Comparison of ENCODE assay signal across 1 cellular context in the genomic region with DNA sequence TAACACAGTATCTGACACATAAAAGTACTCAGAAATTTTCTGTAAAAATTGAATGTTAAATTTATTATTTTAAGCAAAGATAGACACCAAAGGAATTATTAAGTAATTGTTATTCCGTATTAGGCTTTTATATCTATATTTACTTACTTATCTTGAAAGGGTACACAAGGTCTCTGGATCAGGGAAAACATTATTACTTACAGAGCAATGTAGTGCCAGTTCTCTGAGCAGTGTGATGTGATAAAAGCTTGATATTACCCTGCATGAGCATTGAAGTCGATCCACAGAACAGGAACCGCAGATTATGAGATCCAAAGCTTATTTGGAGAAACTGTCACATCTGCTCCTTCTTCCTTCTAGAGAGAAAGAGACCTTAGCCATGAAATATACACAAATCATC.
TF ChIP-seq lines count a peak whose summit lies in the region.

No MANE protein-coding gene starts in this region.

TF ChIP-seq in K562, 482 proteins besides CTCF, POLR2A, EP300 and RAD21 (continued from another document):
- TF ChIP-seq SFPQ (IDR thresholded peaks at IDR 0.05; ENCODE audit: low read depth, low read length) (no peak), ZNF24 (IDR thresholded peaks at IDR 0.05) (no peak), KAT2B (IDR thresholded peaks at IDR 0.05; ENCODE audit: low read depth, low read length) (no peak), ZNF232 (CRISPR knock-in tag; IDR thresholded peaks at IDR 0.05) (no peak), HNRNPH1 (optimal IDR thresholded peaks at IDR 0.05; ENCODE audit: low read depth, low read length) (no peak), ZNF518B (CRISPR knock-in tag; IDR thresholded peaks at IDR 0.05) (no peak), ZBTB40 (IDR thresholded peaks at IDR 0.05) (no peak), ZBTB40 (CRISPR knock-in tag; IDR thresholded peaks at IDR 0.05) (no peak), PHF20 (IDR thresholded peaks at IDR 0.05; ENCODE audit: partially characterized antibody) (no peak), TAF1 (IDR thresholded peaks at IDR 0.05; ENCODE audit: control insufficient read depth, extremely low read depth, insufficient read depth, low read length, severe bottlenecking) (no peak), CAMTA2 (CRISPR knock-in tag; conservative IDR thresholded peaks at IDR 0.05) (no peak), MAZ (CRISPR knock-in tag; conservative IDR thresholded peaks at IDR 0.05 in 1 of 2, IDR thresholded peaks at IDR 0.05 in 1 of 2) (no peak), SPI1 (IDR thresholded peaks at IDR 0.05; ENCODE audit: borderline replicate concordance, low read depth, low read length) (no peak), ZNF561 (CRISPR knock-in tag; conservative IDR thresholded peaks at IDR 0.05) (no peak), SRSF9 (IDR thresholded peaks at IDR 0.05; ENCODE audit: borderline replicate concordance, low read depth, low read length) (no peak), ZC3H11A (IDR thresholded peaks at IDR 0.05; ENCODE audit: low read depth, low read length) (no peak), LEF1 (IDR thresholded peaks at IDR 0.05) (no peak), USF2 (CRISPR knock-in tag; IDR thresholded peaks at IDR 0.05) (no peak)
- TF ChIP-seq, protein P1, sequence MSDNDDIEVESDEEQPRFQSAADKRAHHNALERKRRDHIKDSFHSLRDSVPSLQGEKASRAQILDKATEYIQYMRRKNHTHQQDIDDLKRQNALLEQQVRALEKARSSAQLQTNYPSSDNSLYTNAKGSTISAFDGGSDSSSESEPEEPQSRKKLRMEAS (CRISPR knock-in tag; IDR thresholded peaks at IDR 0.05): no peak
